ENCODE assay signal across 1 cellular context in genomic region chr5:81739283-81739682, GRCh38.
TF ChIP-seq lines count a peak whose summit lies in the region.

No MANE protein-coding gene starts in this region.

TF ChIP-seq in K562, 482 proteins besides CTCF, POLR2A, EP300 and RAD21 (continued from another document):
- TF ChIP-seq ZNF277 (CRISPR knock-in tag; IDR thresholded peaks at IDR 0.05; ENCODE audit: borderline replicate concordance) (no peak), CBFA2T2 (conservative IDR thresholded peaks at IDR 0.05) (peak; percentile 38; the same call in 1 of the 2 replicates), KAT8 (IDR thresholded peaks at IDR 0.05; ENCODE audit: low read depth) (no peak), MEIS2 (IDR thresholded peaks at IDR 0.05; ENCODE audit: partially characterized antibody) (no peak), LARP7 (IDR thresholded peaks at IDR 0.05) (no peak), HMG20B (CRISPR knock-in tag; IDR thresholded peaks at IDR 0.05) (no peak), CBX8 (IDR thresholded peaks at IDR 0.05; ENCODE audit: borderline replicate concordance, extremely low read depth, low read depth, low read length, poor library complexity, severe bottlenecking) (no peak), PYGO2 (tag; IDR thresholded peaks at IDR 0.05) (no peak), ZNF778 (CRISPR knock-in tag; IDR thresholded peaks at IDR 0.05) (no peak), POLR2AphosphoS5 (IDR thresholded peaks at IDR 0.05; ENCODE audit: control insufficient read depth, insufficient read depth, low read depth, low read length) (peak; percentile 28; the same call in 1 of the 2 replicates), SP1 (CRISPR knock-in tag; IDR thresholded peaks at IDR 0.05) (no peak), CHD2 (IDR thresholded peaks at IDR 0.05; ENCODE audit: low read depth, low read length) (no peak), ZNF740 (CRISPR knock-in tag; IDR thresholded peaks at IDR 0.05) (no peak), ZNF740 (tag; IDR thresholded peaks at IDR 0.05) (no peak), STAT5B (CRISPR knock-in tag; IDR thresholded peaks at IDR 0.05) (no peak)
- TF ChIP-seq, protein P1, sequence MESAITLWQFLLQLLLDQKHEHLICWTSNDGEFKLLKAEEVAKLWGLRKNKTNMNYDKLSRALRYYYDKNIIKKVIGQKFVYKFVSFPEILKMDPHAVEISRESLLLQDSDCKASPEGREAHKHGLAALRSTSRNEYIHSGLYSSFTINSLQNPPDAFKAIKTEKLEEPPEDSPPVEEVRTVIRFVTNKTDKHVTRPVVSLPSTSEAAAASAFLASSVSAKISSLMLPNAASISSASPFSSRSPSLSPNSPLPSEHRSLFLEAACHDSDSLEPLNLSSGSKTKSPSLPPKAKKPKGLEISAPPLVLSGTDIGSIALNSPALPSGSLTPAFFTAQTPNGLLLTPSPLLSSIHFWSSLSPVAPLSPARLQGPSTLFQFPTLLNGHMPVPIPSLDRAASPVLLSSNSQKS (CRISPR knock-in tag; IDR thresholded peaks at IDR 0.05) = no peak
- TF ChIP-seq, protein P2, sequence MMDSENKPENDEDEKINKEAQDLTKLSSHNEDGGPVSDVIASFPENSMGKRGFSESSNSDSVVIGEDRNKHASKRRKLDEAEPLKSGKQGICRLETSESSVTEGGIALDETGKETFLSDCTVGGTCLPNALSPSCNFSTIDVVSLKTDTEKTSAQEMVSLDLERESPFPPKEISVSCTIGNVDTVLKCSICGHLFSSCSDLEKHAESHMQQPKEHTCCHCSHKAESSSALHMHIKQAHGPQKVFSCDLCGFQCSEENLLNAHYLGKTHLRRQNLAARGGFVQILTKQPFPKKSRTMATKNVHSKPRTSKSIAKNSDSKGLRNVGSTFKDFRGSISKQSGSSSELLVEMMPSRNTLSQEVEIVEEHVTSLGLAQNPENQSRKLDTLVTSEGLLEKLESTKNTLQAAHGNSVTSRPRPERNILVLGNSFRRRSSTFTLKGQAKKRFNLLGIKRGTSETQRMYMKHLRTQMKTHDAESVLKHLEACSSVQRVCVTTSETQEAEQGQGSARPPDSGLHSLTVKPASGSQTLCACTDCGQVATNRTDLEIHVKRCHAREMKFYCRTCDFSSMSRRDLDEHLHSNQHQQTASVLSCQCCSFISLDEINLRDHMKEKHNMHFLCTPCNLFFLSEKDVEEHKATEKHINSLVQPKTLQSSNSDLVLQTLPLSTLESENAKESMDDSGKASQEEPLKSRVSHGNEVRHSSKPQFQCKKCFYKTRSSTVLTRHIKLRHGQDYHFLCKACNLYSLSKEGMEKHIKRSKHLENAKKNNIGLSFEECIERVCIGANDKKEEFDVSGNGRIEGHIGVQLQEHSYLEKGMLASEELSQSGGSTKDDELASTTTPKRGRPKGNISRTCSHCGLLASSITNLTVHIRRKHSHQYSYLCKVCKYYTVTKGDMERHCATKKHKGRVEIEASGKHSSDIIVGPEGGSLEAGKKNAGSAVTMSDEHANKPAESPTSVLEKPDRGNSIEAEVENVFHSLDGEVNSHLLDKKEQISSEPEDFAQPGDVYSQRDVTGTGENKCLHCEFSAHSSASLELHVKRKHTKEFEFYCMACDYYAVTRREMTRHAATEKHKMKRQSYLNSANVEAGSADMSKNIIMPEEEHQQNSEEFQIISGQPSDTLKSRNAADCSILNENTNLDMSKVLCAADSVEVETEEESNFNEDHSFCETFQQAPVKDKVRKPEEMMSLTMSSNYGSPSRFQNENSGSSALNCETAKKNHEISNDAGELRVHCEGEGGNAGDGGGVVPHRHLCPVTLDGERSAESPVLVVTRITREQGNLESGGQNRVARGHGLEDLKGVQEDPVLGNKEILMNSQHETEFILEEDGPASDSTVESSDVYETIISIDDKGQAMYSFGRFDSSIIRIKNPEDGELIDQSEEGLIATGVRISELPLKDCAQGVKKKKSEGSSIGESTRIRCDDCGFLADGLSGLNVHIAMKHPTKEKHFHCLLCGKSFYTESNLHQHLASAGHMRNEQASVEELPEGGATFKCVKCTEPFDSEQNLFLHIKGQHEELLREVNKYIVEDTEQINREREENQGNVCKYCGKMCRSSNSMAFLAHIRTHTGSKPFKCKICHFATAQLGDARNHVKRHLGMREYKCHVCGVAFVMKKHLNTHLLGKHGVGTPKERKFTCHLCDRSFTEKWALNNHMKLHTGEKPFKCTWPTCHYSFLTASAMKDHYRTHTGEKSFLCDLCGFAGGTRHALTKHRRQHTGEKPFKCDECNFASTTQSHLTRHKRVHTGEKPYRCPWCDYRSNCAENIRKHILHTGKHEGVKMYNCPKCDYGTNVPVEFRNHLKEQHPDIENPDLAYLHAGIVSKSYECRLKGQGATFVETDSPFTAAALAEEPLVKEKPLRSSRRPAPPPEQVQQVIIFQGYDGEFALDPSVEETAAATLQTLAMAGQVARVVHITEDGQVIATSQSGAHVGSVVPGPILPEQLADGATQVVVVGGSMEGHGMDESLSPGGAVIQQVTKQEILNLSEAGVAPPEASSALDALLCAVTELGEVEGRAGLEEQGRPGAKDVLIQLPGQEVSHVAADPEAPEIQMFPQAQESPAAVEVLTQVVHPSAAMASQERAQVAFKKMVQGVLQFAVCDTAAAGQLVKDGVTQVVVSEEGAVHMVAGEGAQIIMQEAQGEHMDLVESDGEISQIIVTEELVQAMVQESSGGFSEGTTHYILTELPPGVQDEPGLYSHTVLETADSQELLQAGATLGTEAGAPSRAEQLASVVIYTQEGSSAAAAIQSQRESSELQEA (IDR thresholded peaks at IDR 0.05; ENCODE audit: low read depth) = no peak
